In the genomic region with DNA sequence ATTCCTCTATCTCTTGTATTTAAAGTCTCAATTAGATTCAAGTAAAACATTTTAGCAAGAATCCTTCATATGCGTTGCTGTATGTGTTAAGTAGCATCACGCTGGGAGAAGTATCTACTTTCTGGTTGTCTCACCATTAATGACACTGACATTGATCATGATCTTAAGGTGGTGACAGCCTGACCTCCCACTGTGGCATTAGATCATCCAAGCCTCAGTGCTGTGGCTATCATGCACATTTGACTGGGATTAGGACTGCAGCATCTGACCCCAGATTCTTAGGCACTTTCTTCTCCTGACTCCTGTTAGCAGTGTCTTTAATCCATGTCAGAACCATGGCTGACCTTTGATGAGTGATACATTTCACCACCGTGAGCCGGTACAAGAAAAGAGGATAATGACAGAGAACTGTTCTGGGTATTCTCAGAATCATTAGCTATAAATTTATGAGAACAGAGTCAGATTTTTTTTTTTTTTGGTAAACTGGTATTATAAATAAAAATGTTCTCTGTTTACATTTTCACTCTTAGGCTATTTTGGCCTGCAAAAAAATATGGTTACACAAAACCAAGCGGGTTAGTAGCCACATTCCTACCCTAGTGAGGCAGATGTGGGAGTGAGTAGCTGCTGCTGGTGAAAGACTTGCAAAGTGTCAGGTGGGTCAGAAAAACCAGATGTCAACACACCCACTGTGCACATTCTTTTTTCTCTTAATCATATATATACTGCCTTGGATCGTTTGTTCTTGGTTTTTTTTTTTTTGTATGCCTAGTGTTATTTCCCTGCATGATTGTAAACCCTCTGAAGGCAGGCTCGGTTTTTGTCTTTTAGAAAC, we compare ENCODE assay signal across 1 cellular context.
A peak's percentile ranks its signal among the peaks of the same experiment; 100 is the strongest.
TF ChIP-seq lines count a peak whose summit lies in the region.

No MANE protein-coding gene starts in this region.

TF ChIP-seq in HEK293, 187 proteins besides CTCF, POLR2A, EP300 and RAD21 (continued from another document):
- TF ChIP-seq, protein P1, sequence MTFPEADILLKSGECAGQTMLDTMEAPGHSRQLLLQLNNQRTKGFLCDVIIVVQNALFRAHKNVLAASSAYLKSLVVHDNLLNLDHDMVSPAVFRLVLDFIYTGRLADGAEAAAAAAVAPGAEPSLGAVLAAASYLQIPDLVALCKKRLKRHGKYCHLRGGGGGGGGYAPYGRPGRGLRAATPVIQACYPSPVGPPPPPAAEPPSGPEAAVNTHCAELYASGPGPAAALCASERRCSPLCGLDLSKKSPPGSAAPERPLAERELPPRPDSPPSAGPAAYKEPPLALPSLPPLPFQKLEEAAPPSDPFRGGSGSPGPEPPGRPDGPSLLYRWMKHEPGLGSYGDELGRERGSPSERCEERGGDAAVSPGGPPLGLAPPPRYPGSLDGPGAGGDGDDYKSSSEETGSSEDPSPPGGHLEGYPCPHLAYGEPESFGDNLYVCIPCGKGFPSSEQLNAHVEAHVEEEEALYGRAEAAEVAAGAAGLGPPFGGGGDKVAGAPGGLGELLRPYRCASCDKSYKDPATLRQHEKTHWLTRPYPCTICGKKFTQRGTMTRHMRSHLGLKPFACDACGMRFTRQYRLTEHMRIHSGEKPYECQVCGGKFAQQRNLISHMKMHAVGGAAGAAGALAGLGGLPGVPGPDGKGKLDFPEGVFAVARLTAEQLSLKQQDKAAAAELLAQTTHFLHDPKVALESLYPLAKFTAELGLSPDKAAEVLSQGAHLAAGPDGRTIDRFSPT (tag by site-specific recombination; IDR thresholded peaks at IDR 0.05), result peak; percentile 48; the same call in 1 of the 2 replicates
- TF ChIP-seq ZFP41 (tag by site-specific recombination; IDR thresholded peaks at IDR 0.05; ENCODE audit: borderline replicate concordance), result no peak
- TF ChIP-seq GLIS1 (tag by site-specific recombination; IDR thresholded peaks at IDR 0.05), result peak; percentile 69
- TF ChIP-seq ZNF629 (tag by site-specific recombination; IDR thresholded peaks at IDR 0.05), result 0 out of 2 replicates have a peak, but pooled peaks have one; percentile 11
- TF ChIP-seq OVOL3 (tag by site-specific recombination; IDR thresholded peaks at IDR 0.05), result no peak
- TF ChIP-seq GLIS2 (tag by site-specific recombination; IDR thresholded peaks at IDR 0.05), result 0 out of 2 replicates have a peak, but pooled peaks have one; percentile 17
- TF ChIP-seq ZNF549 (tag by site-specific recombination; IDR thresholded peaks at IDR 0.05), result no peak
- no peak for TF ChIP-seq ZFP69B (tag by site-specific recombination; IDR thresholded peaks at IDR 0.05)
- TF ChIP-seq ZSCAN16 (tag by site-specific recombination; IDR thresholded peaks at IDR 0.05), result no peak
- TF ChIP-seq, protein P2, sequence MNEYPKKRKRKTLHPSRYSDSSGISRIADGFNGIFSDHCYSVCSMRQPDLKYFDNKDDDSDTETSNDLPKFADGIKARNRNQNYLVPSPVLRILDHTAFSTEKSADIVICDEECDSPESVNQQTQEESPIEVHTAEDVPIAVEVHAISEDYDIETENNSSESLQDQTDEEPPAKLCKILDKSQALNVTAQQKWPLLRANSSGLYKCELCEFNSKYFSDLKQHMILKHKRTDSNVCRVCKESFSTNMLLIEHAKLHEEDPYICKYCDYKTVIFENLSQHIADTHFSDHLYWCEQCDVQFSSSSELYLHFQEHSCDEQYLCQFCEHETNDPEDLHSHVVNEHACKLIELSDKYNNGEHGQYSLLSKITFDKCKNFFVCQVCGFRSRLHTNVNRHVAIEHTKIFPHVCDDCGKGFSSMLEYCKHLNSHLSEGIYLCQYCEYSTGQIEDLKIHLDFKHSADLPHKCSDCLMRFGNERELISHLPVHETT (tag by site-specific recombination; IDR thresholded peaks at IDR 0.05), result peak; percentile 58; the same call in 1 of the 2 replicates
- TF ChIP-seq, protein P3, sequence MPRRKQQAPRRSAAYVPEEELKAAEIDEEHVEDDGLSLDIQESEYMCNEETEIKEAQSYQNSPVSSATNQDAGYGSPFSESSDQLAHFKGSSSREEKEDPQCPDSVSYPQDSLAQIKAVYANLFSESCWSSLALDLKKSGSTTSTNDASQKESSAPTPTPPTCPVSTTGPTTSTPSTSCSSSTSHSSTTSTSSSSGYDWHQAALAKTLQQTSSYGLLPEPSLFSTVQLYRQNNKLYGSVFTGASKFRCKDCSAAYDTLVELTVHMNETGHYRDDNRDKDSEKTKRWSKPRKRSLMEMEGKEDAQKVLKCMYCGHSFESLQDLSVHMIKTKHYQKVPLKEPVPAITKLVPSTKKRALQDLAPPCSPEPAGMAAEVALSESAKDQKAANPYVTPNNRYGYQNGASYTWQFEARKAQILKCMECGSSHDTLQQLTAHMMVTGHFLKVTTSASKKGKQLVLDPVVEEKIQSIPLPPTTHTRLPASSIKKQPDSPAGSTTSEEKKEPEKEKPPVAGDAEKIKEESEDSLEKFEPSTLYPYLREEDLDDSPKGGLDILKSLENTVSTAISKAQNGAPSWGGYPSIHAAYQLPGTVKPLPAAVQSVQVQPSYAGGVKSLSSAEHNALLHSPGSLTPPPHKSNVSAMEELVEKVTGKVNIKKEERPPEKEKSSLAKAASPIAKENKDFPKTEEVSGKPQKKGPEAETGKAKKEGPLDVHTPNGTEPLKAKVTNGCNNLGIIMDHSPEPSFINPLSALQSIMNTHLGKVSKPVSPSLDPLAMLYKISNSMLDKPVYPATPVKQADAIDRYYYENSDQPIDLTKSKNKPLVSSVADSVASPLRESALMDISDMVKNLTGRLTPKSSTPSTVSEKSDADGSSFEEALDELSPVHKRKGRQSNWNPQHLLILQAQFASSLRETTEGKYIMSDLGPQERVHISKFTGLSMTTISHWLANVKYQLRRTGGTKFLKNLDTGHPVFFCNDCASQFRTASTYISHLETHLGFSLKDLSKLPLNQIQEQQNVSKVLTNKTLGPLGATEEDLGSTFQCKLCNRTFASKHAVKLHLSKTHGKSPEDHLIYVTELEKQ (tag by site-specific recombination; IDR thresholded peaks at IDR 0.05; ENCODE audit: borderline replicate concordance), result no peak
- TF ChIP-seq ZXDB (tag by site-specific recombination; IDR thresholded peaks at IDR 0.05), result no peak
- TF ChIP-seq ZIC2 (tag by site-specific recombination; IDR thresholded peaks at IDR 0.05), result peak; percentile 45; the same call in 1 of the 2 replicates
- no peak for TF ChIP-seq ZNF624 (tag by site-specific recombination; IDR thresholded peaks at IDR 0.05)
- TF ChIP-seq ZBTB48 (tag by site-specific recombination; IDR thresholded peaks at IDR 0.05), result no peak
